ENCODE assay signal across 12 cellular contexts in genomic region chr17:15957206-15957605, GRCh38. TPM values are rescaled to one million over a fixed set of nuclear protein-coding genes. Genes with fewer than 3 reads are reported as not detected.
DNase-seq lines count a peak whose midpoint lies in the region; ATAC-seq and TF ChIP-seq lines count a peak whose summit lies in the region.
"Had no signal": no experiment of that assay in that cellular context is flagged by ENCODE, and none has a peak within 500 bp of the region (broad histone marks: within the 10 kb centered on the region; RNA-seq: fewer than 3 reads in every experiment).

No MANE protein-coding gene starts in this region.

- no peak overlapping the region for H3K4me3 Mint-ChIP-seq in activated CD4-positive, alpha-beta T cell treated with anti-CD3 and anti-CD28 coated beads, Interleukin-2, amount 10 ng/mL, durations not matched to agents 7 days and 5 days
- peak overlapping the region; percentile 1 for H3K4me3 Mint-ChIP-seq in activated T-helper 17 cell treated with anti-CD3 and anti-CD28 coated beads, Interleukin-2, amount 50 U/mL, for 72 hours
- H3K4me3 Mint-ChIP-seq in neural crest cell: no peak overlapping the region
- H3K4me3 Mint-ChIP-seq: activated B cell treated with CpG ODN at 0.5 μM for 24 hours had no signal

- DNase-seq in activated CD4-positive, alpha-beta T cell treated with anti-CD3 and anti-CD28 coated beads for 48 hours: peak; percentile 61
- DNase-seq in activated CD4-positive, alpha-beta T cell treated with anti-CD3 and anti-CD28 coated beads, Interleukin-2, amount 10 ng/mL, durations not matched to agents 7 days and 5 days: no peak
- DNase-seq in HUDEP-2 (lab: John Stamatoyannopoulos, UW; ENCODE audit: unreplicated experiment in 76 of 76) (peak in 66 of 76 experiments; percentile 21 to 79 (median 48)), neural crest cell (ENCODE audit: low read depth, low spot score) (no peak), NCI-H1694 (lab: John Stamatoyannopoulos, UW) (no peak), C1 segment of cervical spinal cord (lab: John Stamatoyannopoulos, UW) (no peak)
- DNase-seq: activated B cell treated with CpG ODN at 0.5 μM for 24 hours, DMS 273 treated with DMSO at 0.1 percent for 48 hours, Karpas-422, NCI-H2107 had no signal

- H3K4me1 Mint-ChIP-seq in activated CD4-positive, alpha-beta T cell treated with anti-CD3 and anti-CD28 coated beads, Interleukin-2, amount 10 ng/mL, durations not matched to agents 7 days and 5 days: peaks cover 31% of the 10 kb centered on the region
- H3K4me1 Mint-ChIP-seq in activated T-helper 17 cell treated with anti-CD3 and anti-CD28 coated beads, Interleukin-2, amount 50 U/mL, for 72 hours: peaks cover 38% of the 10 kb centered on the region
- H3K4me1 Mint-ChIP-seq in neural crest cell: peaks cover 6% of the 10 kb centered on the region

- peaks cover 35% of the 10 kb centered on the region for H3K27me3 Mint-ChIP-seq in activated CD4-positive, alpha-beta T cell treated with anti-CD3 and anti-CD28 coated beads, Interleukin-2, amount 10 ng/mL, durations not matched to agents 7 days and 5 days
- peaks cover 28% of the 10 kb centered on the region for H3K27me3 Mint-ChIP-seq in activated T-helper 17 cell treated with anti-CD3 and anti-CD28 coated beads, Interleukin-2, amount 50 U/mL, for 72 hours
- H3K27me3 Mint-ChIP-seq in neural crest cell (ENCODE audit: low read depth): no peaks in the 10 kb centered on the region

- H3K9me3 Mint-ChIP-seq in activated CD4-positive, alpha-beta T cell treated with anti-CD3 and anti-CD28 coated beads, Interleukin-2, amount 10 ng/mL, durations not matched to agents 7 days and 5 days: no peaks in the 10 kb centered on the region
- H3K9me3 Mint-ChIP-seq in activated T-helper 17 cell treated with anti-CD3 and anti-CD28 coated beads, Interleukin-2, amount 50 U/mL, for 72 hours: no peaks in the 10 kb centered on the region
- H3K9me3 Mint-ChIP-seq in neural crest cell: no peaks in the 10 kb centered on the region
- H3K9me3 Mint-ChIP-seq: activated B cell treated with CpG ODN at 0.5 μM for 24 hours had no signal

- no peaks in the 10 kb centered on the region for H3K36me3 Mint-ChIP-seq in activated CD4-positive, alpha-beta T cell treated with anti-CD3 and anti-CD28 coated beads, Interleukin-2, amount 10 ng/mL, durations not matched to agents 7 days and 5 days (ENCODE audit: low read depth)
- H3K36me3 Mint-ChIP-seq in activated T-helper 17 cell treated with anti-CD3 and anti-CD28 coated beads, Interleukin-2, amount 50 U/mL, for 72 hours (ENCODE audit: low read depth): no peaks in the 10 kb centered on the region
- no peaks in the 10 kb centered on the region for H3K36me3 Mint-ChIP-seq in neural crest cell (ENCODE audit: low read depth)

- POLR2A ChIA-PET in activated CD4-positive, alpha-beta T cell treated with anti-CD3 and anti-CD28 coated beads, Interleukin-2, amount 10 ng/mL, durations not matched to agents 7 days and 5 days (lab: Charles Lee): no interaction called here

- CTCF ChIA-PET in activated CD4-positive, alpha-beta T cell treated with anti-CD3 and anti-CD28 coated beads, Interleukin-2, amount 10 ng/mL, durations not matched to agents 7 days and 5 days (lab: Charles Lee): no interaction called here

- no peak for TF ChIP-seq CTCF in neural crest cell (conservative IDR thresholded peaks at IDR 0.05)

- peak; percentile 70 for ATAC-seq in activated T-helper 17 cell treated with anti-CD3 and anti-CD28 coated beads, Interleukin-2, amount 50 U/mL, for 72 hours (replicated peaks)
- no peak for ATAC-seq in HG03095 (IDR thresholded peaks at IDR 0.05; ENCODE audit: unreplicated experiment)

- no peak overlapping the region for H3K27ac Mint-ChIP-seq in activated CD4-positive, alpha-beta T cell treated with anti-CD3 and anti-CD28 coated beads, Interleukin-2, amount 10 ng/mL, durations not matched to agents 7 days and 5 days
- H3K27ac Mint-ChIP-seq in activated T-helper 17 cell treated with anti-CD3 and anti-CD28 coated beads, Interleukin-2, amount 50 U/mL, for 72 hours: no peak overlapping the region
- H3K27ac Mint-ChIP-seq in neural crest cell (ENCODE audit: unreplicated experiment): peak overlapping the region; percentile 21
- H3K27ac Mint-ChIP-seq: activated B cell treated with CpG ODN at 0.5 μM for 24 hours had no signal

RNA-seq across cellular contexts. Expression of gene ADORA2B, which starts 12.3 kb away (rescaled TPM):
- under 1 TPM; 0.25 to 0.29 TPM for total RNA-seq in activated CD4-positive, alpha-beta T cell treated with anti-CD3 and anti-CD28 coated beads, Interleukin-2, amount 10 ng/mL, durations not matched to agents 7 days and 5 days
- total RNA-seq in activated T-helper 17 cell treated with anti-CD3 and anti-CD28 coated beads, Interleukin-2, amount 50 U/mL, for 72 hours: 1 to 10 TPM in 1 of 2 donors, under 1 TPM in 1; 0.19 to 3.4 TPM
- total RNA-seq in neural crest cell: 0.98 and 1.0 TPM in 2 replicates
- total RNA-seq: activated B cell treated with CpG ODN at 0.5 μM for 24 hours had no signal

RNA-seq across cellular contexts. Expression of gene ZSWIM7, which starts 42.3 kb away (rescaled TPM):
- total RNA-seq in activated CD4-positive, alpha-beta T cell treated with anti-CD3 and anti-CD28 coated beads, Interleukin-2, amount 10 ng/mL, durations not matched to agents 7 days and 5 days: 10 to 100 TPM; 13.3 to 18.1 TPM
- total RNA-seq in activated T-helper 17 cell treated with anti-CD3 and anti-CD28 coated beads, Interleukin-2, amount 50 U/mL, for 72 hours: 10 to 100 TPM; 10.9 to 14.8 TPM
- 39.0 and 41.9 TPM in 2 replicates for total RNA-seq in neural crest cell

RNA-seq across cellular contexts. Expression of gene TTC19, which starts 42.4 kb away (rescaled TPM):
- total RNA-seq in activated CD4-positive, alpha-beta T cell treated with anti-CD3 and anti-CD28 coated beads, Interleukin-2, amount 10 ng/mL, durations not matched to agents 7 days and 5 days: 10 to 100 TPM; 25.4 to 25.5 TPM
- total RNA-seq in activated T-helper 17 cell treated with anti-CD3 and anti-CD28 coated beads, Interleukin-2, amount 50 U/mL, for 72 hours: 10 to 100 TPM; 22.2 to 28.8 TPM
- total RNA-seq in neural crest cell: 40.3 TPM in 2 replicates

Comparison
In these comparisons a context has a peak if more than half of its experiments do, and no peak if none do; other contexts are left out.
1. DNase-seq: peak in activated CD4-positive, alpha-beta T cell treated with anti-CD3 and anti-CD28 coated beads for 48 hours (single experiment) and HUDEP-2 (66 of 76); none in activated CD4-positive, alpha-beta T cell treated with anti-CD3 and anti-CD28 coated beads, Interleukin-2, amount 10 ng/mL, durations not matched to agents 7 days and 5 days (single experiment), neural crest cell (single experiment), NCI-H1694 (single experiment) and C1 segment of cervical spinal cord (0 of 14).